Comparison of ENCODE assay signal across 23 cellular contexts in the genomic region with DNA sequence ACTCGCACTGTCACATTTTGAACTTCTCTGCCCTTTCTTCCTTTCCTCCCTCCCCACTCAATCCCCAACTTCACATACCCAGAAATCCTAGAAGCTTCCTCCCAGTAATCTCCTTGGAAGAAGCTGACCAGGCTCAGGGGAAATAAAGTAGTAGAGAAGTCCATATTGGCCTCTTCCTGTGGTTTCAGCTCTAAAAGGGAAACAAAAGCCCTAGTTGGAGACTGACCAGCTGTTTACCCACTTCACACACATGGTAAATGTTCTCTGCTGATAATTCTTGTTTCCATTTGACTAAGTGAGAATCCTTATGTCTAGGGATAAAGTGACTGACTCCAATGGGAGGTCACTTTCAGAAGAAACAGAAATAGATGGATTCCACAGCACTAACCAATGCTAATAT.
DNase-seq lines count a peak whose midpoint lies in the region; ATAC-seq, FAIRE-seq and TF ChIP-seq lines count a peak whose summit lies in the region.
"Had no signal": no experiment of that assay in that cellular context is flagged by ENCODE, and none has a peak within 500 bp of the region (broad histone marks: within the 10 kb centered on the region; RNA-seq: fewer than 3 reads in every experiment).

No MANE protein-coding gene starts in this region.

- H4K91ac ChIP-seq in H9 (ENCODE audit: insufficient read length, low read depth, low read length), result no peak overlapping the region

- no peak overlapping the region for H3K4me2 ChIP-seq in H9 (ENCODE audit: insufficient read depth, insufficient read length, low read length)

- H3K14ac ChIP-seq in H9 (ENCODE audit: insufficient read depth, low read length), result no peak overlapping the region

- no peaks in the 10 kb centered on the region for H3K36me3 Mint-ChIP-seq in H9 (ENCODE audit: insufficient read depth in 1 of 3, low read depth in 3 of 3)
- H3K36me3 Mint-ChIP-seq: activated naive CD4-positive, alpha-beta T cell treated with anti-CD3 and anti-CD28 coated beads, Interleukin-2, amount 10 ng/mL, durations not matched to agents 7 days and 5 days; stimulated activated effector memory CD8-positive, alpha-beta T cell treated with anti-CD3 and anti-CD28 coated beads, Interleukin-12 subunit alpha, Interleukin-12 subunit beta, amount 100 ng/mL, for 72 hours had no signal

- H3K23me2 ChIP-seq in H9 (ENCODE audit: insufficient read length, low read depth, low read length, poor library complexity, severe bottlenecking), result no peaks in the 10 kb centered on the region

- no peaks in the 10 kb centered on the region for H3K79me2 ChIP-seq in H9 (ENCODE audit: insufficient read depth, low read length)

- no peaks in the 10 kb centered on the region for H4K20me1 ChIP-seq in H9 (ENCODE audit: control insufficient read depth, insufficient read depth, insufficient read length)

- H2BK12ac ChIP-seq in H9 (ENCODE audit: insufficient read length, low read depth, low read length), result no peak overlapping the region

- H3K18ac ChIP-seq in H9 (ENCODE audit: insufficient read length, low read depth, low read length), result no peak overlapping the region

- H3K23ac ChIP-seq in H9 (ENCODE audit: insufficient read length, low read depth, low read length), result no peak overlapping the region

- H2BK20ac ChIP-seq in H9 (ENCODE audit: low read depth, low read length, poor library complexity, severe bottlenecking), result no peak overlapping the region

- no peaks in the 10 kb centered on the region for H3K9me3 ChIP-seq in H9 (ENCODE audit: control insufficient read depth, low read depth, low read length)
- H3K9me3 ChIP-seq in pancreas, result no peaks in the 10 kb centered on the region
- H3K9me3 ChIP-seq: gastrocnemius medialis, neutrophil, Peyer's patch, testis had no signal

- no peak overlapping the region for H3K56ac ChIP-seq in H9 (ENCODE audit: insufficient read length, low read depth, low read length)

- no peak overlapping the region for H2AFZ ChIP-seq in H9 (ENCODE audit: low read length)

- no peak overlapping the region for H2BK120ac ChIP-seq in H9 (ENCODE audit: low read depth, low read length, poor library complexity, severe bottlenecking)

- H3K4me3 ChIP-seq in pancreas, result no peak overlapping the region
- H3K4me3 ChIP-seq: gastrocnemius medialis, Peyer's patch, testis had no signal

- no peaks in the 10 kb centered on the region for H3K27me3 Mint-ChIP-seq in H9 (ENCODE audit: low read depth)

- H3K36me3 ChIP-seq in pancreas, result no peaks in the 10 kb centered on the region
- H3K36me3 ChIP-seq: gastrocnemius medialis, neutrophil, Peyer's patch had no signal

- H4K8ac ChIP-seq in H9 (replicated peaks; ENCODE audit: insufficient read length, low read depth, low read length), result no peak overlapping the region

- H3K9me3 Mint-ChIP-seq in H9, result no peaks in the 10 kb centered on the region
- H3K9me3 Mint-ChIP-seq: activated naive CD4-positive, alpha-beta T cell treated with anti-CD3 and anti-CD28 coated beads, Interleukin-2, amount 10 ng/mL, durations not matched to agents 7 days and 5 days; activated T-cell treated with anti-CD3 and anti-CD28 coated beads, Interleukin-2, amount 50 U/mL, for 4 hours; stimulated activated effector memory CD8-positive, alpha-beta T cell treated with anti-CD3 and anti-CD28 coated beads, Interleukin-12 subunit alpha, Interleukin-12 subunit beta, amount 100 ng/mL, for 72 hours had no signal

- no peak overlapping the region for H2AK5ac ChIP-seq in H9 (ENCODE audit: insufficient read length, low read length)

- H3K4ac ChIP-seq in H9 (ENCODE audit: low read depth, low read length), result no peak overlapping the region

- H3K79me1 ChIP-seq in H9 (ENCODE audit: insufficient read depth, low read depth, low read length, poor library complexity, severe bottlenecking), result no peaks in the 10 kb centered on the region

- no CpG with 5 or more reads among the region's 1 CpG for WGBS in H9 (ENCODE audit: extremely low coverage, insufficient read length, low lambda C conversion rate)
- 92 to 94% methylated on average over 1 of the region's 1 CpG for WGBS in pancreas, 2 donors

- TF ChIP-seq CTCF in C4-2B (conservative IDR thresholded peaks at IDR 0.05) (no peak), H9 (conservative IDR thresholded peaks at IDR 0.05) (no peak), pancreas (IDR thresholded peaks at IDR 0.05) (no peak)

- H3K4me1 Mint-ChIP-seq in H9, result peaks cover 0 to 3% of the 10 kb centered on the region in 2 experiments; a peak in 3 of 4 replicates
- H3K4me1 Mint-ChIP-seq: activated naive CD4-positive, alpha-beta T cell treated with anti-CD3 and anti-CD28 coated beads, Interleukin-2, amount 10 ng/mL, durations not matched to agents 7 days and 5 days; stimulated activated effector memory CD8-positive, alpha-beta T cell treated with anti-CD3 and anti-CD28 coated beads, Interleukin-12 subunit alpha, Interleukin-12 subunit beta, amount 100 ng/mL, for 72 hours had no signal

- FAIRE-seq in pancreas (lab: Jason Lieb, UNC), result no peak

- no peak overlapping the region for H2BK15ac ChIP-seq in H9 (ENCODE audit: low read depth, low read length)

- DNase-seq in H9, result no peak
- DNase-seq in left ventricle myocardium superior, result no peak
- DNase-seq in pancreas, result no peak
- DNase-seq in hepatic stellate cell (ENCODE audit: low spot score), result no peak
- DNase-seq in NCI-H446 treated with DMSO at 0.1 percent for 48 hours (lab: John Stamatoyannopoulos, UW), result no peak
- DNase-seq in NK-92 (lab: John Stamatoyannopoulos, UW; ENCODE audit: unreplicated experiment), result no peak
- DNase-seq: activated CD4-positive, alpha-beta T cell treated with anti-CD3 and anti-CD28 coated beads for 1 hour; activated CD8-positive, alpha-beta memory T cell treated with anti-CD3 and anti-CD28 coated beads for 24 hours; activated naive CD4-positive, alpha-beta T cell treated with anti-CD3 and anti-CD28 coated beads, Interleukin-2, amount 10 ng/mL, durations not matched to agents 7 days and 5 days; activated T-cell treated with anti-CD3 and anti-CD28 coated beads, Interleukin-2, amount 50 U/mL, for 4 hours; cerebellar nuclear complex; gastrocnemius medialis; H7; KBM-7; NCI-H1694; NCI-H2171 treated with DMSO at 0.1 percent for 48 hours; Peyer's patch; T-helper 9 cell; testis had no signal

- ATAC-seq in left ventricle myocardium superior (peak; percentile 65), pancreas (peak in 3 of 4 donors; percentile 40 to 60 (median 57))
- ATAC-seq: activated T-cell treated with anti-CD3 and anti-CD28 coated beads, Interleukin-2, amount 50 U/mL, for 4 hours; gastrocnemius medialis; SK-N-SH treated with all-trans-retinoic acid at 6 μM for 48 hours; stimulated activated effector memory CD8-positive, alpha-beta T cell treated with anti-CD3 and anti-CD28 coated beads, Interleukin-12 subunit alpha, Interleukin-12 subunit beta, amount 100 ng/mL, for 72 hours had no signal

- no peaks in the 10 kb centered on the region for H3K4me1 ChIP-seq in H9 (ENCODE audit: insufficient read depth, low read length)
- H3K4me1 ChIP-seq in pancreas, result peaks cover 22 to 24% (median 22%) of the 10 kb centered on the region in 3 donors
- H3K4me1 ChIP-seq: Peyer's patch, testis had no signal

- no peak overlapping the region for H3T11ph ChIP-seq in H9 (ENCODE audit: low read length)

- H3K27me3 ChIP-seq in H9 (ENCODE audit: insufficient read depth, low read length) (no peaks in the 10 kb centered on the region), pancreas (no peaks in the 10 kb centered on the region)
- H3K27me3 ChIP-seq: gastrocnemius medialis, neutrophil, Peyer's patch, testis had no signal

- no peak overlapping the region for H2BK5ac ChIP-seq in H9 (ENCODE audit: insufficient read length, low read length)

- H3K27ac Mint-ChIP-seq in H9, result peak overlapping the region in 2 of 3 experiments; percentile 8 to 80; a peak in 3 of 7 replicates
- H3K27ac Mint-ChIP-seq: activated naive CD4-positive, alpha-beta T cell treated with anti-CD3 and anti-CD28 coated beads, Interleukin-2, amount 10 ng/mL, durations not matched to agents 7 days and 5 days; stimulated activated effector memory CD8-positive, alpha-beta T cell treated with anti-CD3 and anti-CD28 coated beads, Interleukin-12 subunit alpha, Interleukin-12 subunit beta, amount 100 ng/mL, for 72 hours had no signal

- H3K9ac ChIP-seq in H9 (ENCODE audit: extremely low read depth, insufficient read length, low read length), result no peak overlapping the region

- intact Hi-C loops in left ventricle myocardium superior (cut with micrococcal nuclease) (no loop called here), pancreas (cut with DNase I) (no loop called here)

- no peak overlapping the region for H3K4me3 Mint-ChIP-seq in H9
- H3K4me3 Mint-ChIP-seq: activated naive CD4-positive, alpha-beta T cell treated with anti-CD3 and anti-CD28 coated beads, Interleukin-2, amount 10 ng/mL, durations not matched to agents 7 days and 5 days; activated T-cell treated with anti-CD3 and anti-CD28 coated beads, Interleukin-2, amount 50 U/mL, for 4 hours; stimulated activated effector memory CD8-positive, alpha-beta T cell treated with anti-CD3 and anti-CD28 coated beads, Interleukin-12 subunit alpha, Interleukin-12 subunit beta, amount 100 ng/mL, for 72 hours had no signal

- H4K5ac ChIP-seq in H9 (ENCODE audit: insufficient read length, low read depth, low read length), result no peak overlapping the region

- H3K27ac ChIP-seq in C4-2B, result peak overlapping the region; percentile 24; the same call in 1 of the 2 replicates
- no peak overlapping the region for H3K27ac ChIP-seq in H9 (ENCODE audit: insufficient read length, low read depth, low read length)
- H3K27ac ChIP-seq in pancreas, result peak overlapping the region; percentile 10 to 62 (median 60)
- H3K27ac ChIP-seq: gastrocnemius medialis, neutrophil, Peyer's patch, testis had no signal
